In the genomic region with DNA sequence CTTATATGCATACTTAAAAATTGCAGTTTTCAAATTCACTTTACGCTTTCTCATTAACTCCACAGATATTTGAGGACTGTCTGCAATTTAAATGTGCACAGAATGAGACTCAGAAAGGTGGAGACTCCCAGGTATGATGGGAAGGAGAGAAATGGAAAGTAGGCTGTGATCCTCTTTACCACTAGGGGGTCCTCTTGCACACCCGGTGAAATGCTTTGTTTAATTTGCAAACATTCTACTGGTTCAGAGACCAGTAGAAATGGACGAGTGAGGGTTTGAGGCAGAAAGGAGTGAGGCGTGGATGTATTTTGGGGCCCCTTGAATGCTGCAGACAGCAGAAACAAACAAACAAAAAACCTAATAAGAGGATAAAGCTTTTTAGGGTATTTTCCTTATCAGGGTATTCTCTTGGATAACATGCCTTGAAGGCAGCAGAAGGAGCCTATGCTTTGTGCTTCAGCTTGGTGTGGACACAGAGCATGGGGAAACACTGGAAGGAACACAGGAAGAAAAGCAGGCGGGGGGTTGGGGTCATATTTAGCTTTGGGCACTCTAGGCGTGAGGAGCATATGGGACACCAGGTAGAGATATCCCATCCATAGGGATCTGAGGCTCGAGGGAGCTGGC, we compare ENCODE assay signal across 8 cellular contexts.
DNase-seq lines count a peak whose midpoint lies in the region; ATAC-seq and TF ChIP-seq lines count a peak whose summit lies in the region.

No MANE protein-coding gene starts in this region.

- H3K36me3 ChIP-seq in SJCRH30 (no peaks in the 10 kb centered on the region), mucosa of descending colon (ENCODE audit: low read depth) (no peaks in the 10 kb centered on the region)

- H3K27me3 ChIP-seq in SJCRH30 = no peaks in the 10 kb centered on the region

- H3K4me1 ChIP-seq in SJCRH30 = peaks cover 49% of the 10 kb centered on the region
- peaks cover 7% of the 10 kb centered on the region for H3K4me1 ChIP-seq in mucosa of descending colon (ENCODE audit: low read depth)

- no peak for TF ChIP-seq CTCF in mucosa of descending colon (IDR thresholded peaks at IDR 0.05)

- peak; percentile 76 for ATAC-seq in GM19023 (IDR thresholded peaks at IDR 0.05; ENCODE audit: unreplicated experiment)
- peak; percentile 58 for ATAC-seq in HG03280 (IDR thresholded peaks at IDR 0.05; ENCODE audit: unreplicated experiment)
- peak; percentile 64 for ATAC-seq in mucosa of descending colon

- H3K27ac ChIP-seq in SJCRH30 = no peak overlapping the region

- H3K9me3 ChIP-seq in SJCRH30 (replicated peaks) (no peaks in the 10 kb centered on the region), mucosa of descending colon (no peaks in the 10 kb centered on the region)

- DNase-seq in DMS153 (lab: John Stamatoyannopoulos, UW) (peak; percentile 14), SJCRH30 (peak; percentile 33 to 64), mucosa of descending colon (peak in 1 of 3 donors; percentile 18), dedifferentiated amniotic fluid mesenchymal stem cell (ENCODE audit: extremely low spot score) (no peak), activated T-cell treated with anti-CD3 and anti-CD28 coated beads for 4 hours (no peak)
- DNase-seq in activated CD8-positive, alpha-beta memory T cell treated with anti-CD3 and anti-CD28 coated beads for 24 hours = no peak

- intact Hi-C loops in mucosa of descending colon (cut with DNase I, micrococcal nuclease) = no loop called here

- H3K4me3 ChIP-seq in SJCRH30 (no peak overlapping the region), mucosa of descending colon (no peak overlapping the region)

Comparison
In these comparisons a context has a peak if more than half of its experiments do, and no peak if none do; other contexts are left out.
1. DNase-seq: peak in DMS153 (single experiment) and SJCRH30 (2 of 2); none in activated CD8-positive, alpha-beta memory T cell treated with anti-CD3 and anti-CD28 coated beads for 24 hours (single experiment), dedifferentiated amniotic fluid mesenchymal stem cell (single experiment) and activated T-cell treated with anti-CD3 and anti-CD28 coated beads for 4 hours (single experiment).
2. Peak in every context shown above with its lines, with median percentiles within 50 percentile points of each other: ATAC-seq.